In the genomic region with DNA sequence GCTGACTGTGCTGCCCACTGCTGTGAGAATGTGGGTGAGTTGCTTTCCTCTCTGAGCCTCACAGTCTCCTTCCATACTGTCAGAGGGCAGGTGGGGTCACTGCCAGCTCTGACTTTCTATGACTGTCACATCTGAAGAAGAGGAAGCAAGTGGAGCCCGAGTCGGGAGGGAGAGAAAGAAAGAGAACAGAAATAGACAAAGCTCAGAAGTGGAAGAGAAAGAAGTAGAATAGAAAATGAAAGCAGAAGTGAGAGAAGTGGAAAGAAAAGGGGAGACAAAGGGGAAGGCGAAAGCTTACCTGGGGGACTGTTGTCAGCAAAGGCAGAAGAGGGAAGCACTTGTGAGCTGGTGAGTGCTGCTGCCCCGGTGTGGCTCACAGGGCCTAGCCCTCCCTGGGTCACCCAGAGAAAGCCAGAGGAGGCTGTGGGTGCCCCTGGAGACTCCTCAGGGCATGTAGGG, we compare ENCODE assay signal across 8 cellular contexts. TPM values are rescaled to one million over a fixed set of nuclear protein-coding genes. Genes with fewer than 3 reads are reported as not detected.
A peak's percentile ranks its signal among the peaks of the same experiment; 100 is the strongest.
DNase-seq lines count a peak whose midpoint lies in the region; ATAC-seq and TF ChIP-seq lines count a peak whose summit lies in the region.

No MANE protein-coding gene starts in this region.

- CTCF ChIA-PET in activated naive CD4-positive, alpha-beta T cell treated with anti-CD3 and anti-CD28 coated beads, Interleukin-2, amount 10 ng/mL, durations not matched to agents 7 days and 5 days (lab: Charles Lee), result no interaction called here
- CTCF ChIA-PET in HEK293T (lab: Yijun Ruan, JAX), result interaction anchor here (1.1 kb wide), 1 partner anchor 58 kb away, joined by 4 read pairs; the partner anchor contains the start of gene EPHB1

- peak; percentile 23 for DNase-seq in activated naive CD4-positive, alpha-beta T cell treated with anti-CD3 and anti-CD28 coated beads, Interleukin-2, amount 10 ng/mL, durations not matched to agents 7 days and 5 days
- no peak for DNase-seq in activated naive CD4-positive, alpha-beta T cell (lab: John Stamatoyannopoulos, UW)
- peak; percentile 99 for DNase-seq in MV-4-11 (lab: John Stamatoyannopoulos, UW)
- DNase-seq in endothelial cell (ENCODE audit: low spot score), result no peak
- no peak for DNase-seq in stimulated activated CD4-positive, alpha-beta T cell treated with anti-CD3 and anti-CD28 coated beads, Interleukin-2, amount 100 ng/mL, for 24 hours
- no peak for DNase-seq in HEK293T (ENCODE audit: extremely low spot score)

- H3K27ac Mint-ChIP-seq in activated naive CD4-positive, alpha-beta T cell treated with anti-CD3 and anti-CD28 coated beads, Interleukin-2, amount 10 ng/mL, durations not matched to agents 7 days and 5 days, result peak overlapping the region; percentile 40
- peak overlapping the region; percentile 54 for H3K27ac Mint-ChIP-seq in stimulated activated naive CD8-positive, alpha-beta T cell treated with anti-CD3 and anti-CD28 coated beads, Interleukin-15, Interleukin-2, amounts not matched to agents 100 ng/mL and 50 ng/mL, for 24 hours
- no peak overlapping the region for H3K27ac Mint-ChIP-seq in endothelial cell (ENCODE audit: unreplicated experiment)

- no peaks in the 10 kb centered on the region for H3K36me3 Mint-ChIP-seq in activated naive CD4-positive, alpha-beta T cell treated with anti-CD3 and anti-CD28 coated beads, Interleukin-2, amount 10 ng/mL, durations not matched to agents 7 days and 5 days
- no peaks in the 10 kb centered on the region for H3K36me3 Mint-ChIP-seq in stimulated activated naive CD8-positive, alpha-beta T cell treated with anti-CD3 and anti-CD28 coated beads, Interleukin-15, Interleukin-2, amounts not matched to agents 100 ng/mL and 50 ng/mL, for 24 hours (ENCODE audit: low read depth)
- no peaks in the 10 kb centered on the region for H3K36me3 Mint-ChIP-seq in endothelial cell (ENCODE audit: low read depth, unreplicated experiment)

- H3K9me3 Mint-ChIP-seq in activated naive CD4-positive, alpha-beta T cell treated with anti-CD3 and anti-CD28 coated beads, Interleukin-2, amount 10 ng/mL, durations not matched to agents 7 days and 5 days, result no peaks in the 10 kb centered on the region
- H3K9me3 Mint-ChIP-seq in stimulated activated naive CD8-positive, alpha-beta T cell treated with anti-CD3 and anti-CD28 coated beads, Interleukin-15, Interleukin-2, amounts not matched to agents 100 ng/mL and 50 ng/mL, for 24 hours, result no peaks in the 10 kb centered on the region
- H3K9me3 Mint-ChIP-seq in endothelial cell (ENCODE audit: unreplicated experiment), result no peaks in the 10 kb centered on the region

- peaks cover 37% of the 10 kb centered on the region for H3K27me3 Mint-ChIP-seq in activated naive CD4-positive, alpha-beta T cell treated with anti-CD3 and anti-CD28 coated beads, Interleukin-2, amount 10 ng/mL, durations not matched to agents 7 days and 5 days
- H3K27me3 Mint-ChIP-seq in stimulated activated naive CD8-positive, alpha-beta T cell treated with anti-CD3 and anti-CD28 coated beads, Interleukin-15, Interleukin-2, amounts not matched to agents 100 ng/mL and 50 ng/mL, for 24 hours, result no peaks in the 10 kb centered on the region
- peaks cover 9% of the 10 kb centered on the region for H3K27me3 Mint-ChIP-seq in endothelial cell (ENCODE audit: unreplicated experiment)

- peak; percentile 93 for ATAC-seq in HG02763 (IDR thresholded peaks at IDR 0.05; ENCODE audit: unreplicated experiment)

- H3K4me3 Mint-ChIP-seq in activated naive CD4-positive, alpha-beta T cell treated with anti-CD3 and anti-CD28 coated beads, Interleukin-2, amount 10 ng/mL, durations not matched to agents 7 days and 5 days, result no peak overlapping the region
- H3K4me3 Mint-ChIP-seq in stimulated activated naive CD8-positive, alpha-beta T cell treated with anti-CD3 and anti-CD28 coated beads, Interleukin-15, Interleukin-2, amounts not matched to agents 100 ng/mL and 50 ng/mL, for 24 hours, result no peak overlapping the region
- no peak overlapping the region for H3K4me3 Mint-ChIP-seq in endothelial cell (ENCODE audit: unreplicated experiment)

- TF ChIP-seq CTCF in endothelial cell (IDR thresholded peaks at IDR 0.05; ENCODE audit: unreplicated experiment), result no peak

- POLR2A ChIA-PET in HEK293T (lab: Yijun Ruan, JAX), result no interaction called here

- peaks cover 14% of the 10 kb centered on the region for H3K4me1 Mint-ChIP-seq in activated naive CD4-positive, alpha-beta T cell treated with anti-CD3 and anti-CD28 coated beads, Interleukin-2, amount 10 ng/mL, durations not matched to agents 7 days and 5 days
- peaks cover 11% of the 10 kb centered on the region for H3K4me1 Mint-ChIP-seq in stimulated activated naive CD8-positive, alpha-beta T cell treated with anti-CD3 and anti-CD28 coated beads, Interleukin-15, Interleukin-2, amounts not matched to agents 100 ng/mL and 50 ng/mL, for 24 hours (ENCODE audit: low read depth)
- H3K4me1 Mint-ChIP-seq in endothelial cell (ENCODE audit: unreplicated experiment), result peaks cover 18% of the 10 kb centered on the region

TF ChIP-seq in HEK293T, 16 proteins besides CTCF, POLR2A, EP300 and RAD21:
- no peak for TF ChIP-seq PKNOX1 (IDR thresholded peaks at IDR 0.05)
- no peak for TF ChIP-seq SUZ12 (IDR thresholded peaks at IDR 0.05)
- no peak for TF ChIP-seq LEF1 (IDR thresholded peaks at IDR 0.05; ENCODE audit: borderline replicate concordance)
- no peak for TF ChIP-seq FOXK2 (IDR thresholded peaks at IDR 0.05)
- TF ChIP-seq FOXA1 (IDR thresholded peaks at IDR 0.05), result no peak

RNA-seq across cellular contexts. Expression of gene EPHB1, which starts 57.9 kb away (rescaled TPM):
- total RNA-seq in endothelial cell (ENCODE audit: unreplicated experiment), result 5.7 TPM

Comparison
In these comparisons a context has a peak if more than half of its experiments do, and no peak if none do; other contexts are left out.
1. DNase-seq: peak in activated naive CD4-positive, alpha-beta T cell treated with anti-CD3 and anti-CD28 coated beads, Interleukin-2, amount 10 ng/mL, durations not matched to agents 7 days and 5 days (single experiment) and MV-4-11 (single experiment); none in activated naive CD4-positive, alpha-beta T cell (0 of 4), endothelial cell (single experiment), stimulated activated CD4-positive, alpha-beta T cell treated with anti-CD3 and anti-CD28 coated beads, Interleukin-2, amount 100 ng/mL, for 24 hours (0 of 2) and HEK293T (single experiment).